ENCODE assay signal across 1 cellular context in the genomic region with DNA sequence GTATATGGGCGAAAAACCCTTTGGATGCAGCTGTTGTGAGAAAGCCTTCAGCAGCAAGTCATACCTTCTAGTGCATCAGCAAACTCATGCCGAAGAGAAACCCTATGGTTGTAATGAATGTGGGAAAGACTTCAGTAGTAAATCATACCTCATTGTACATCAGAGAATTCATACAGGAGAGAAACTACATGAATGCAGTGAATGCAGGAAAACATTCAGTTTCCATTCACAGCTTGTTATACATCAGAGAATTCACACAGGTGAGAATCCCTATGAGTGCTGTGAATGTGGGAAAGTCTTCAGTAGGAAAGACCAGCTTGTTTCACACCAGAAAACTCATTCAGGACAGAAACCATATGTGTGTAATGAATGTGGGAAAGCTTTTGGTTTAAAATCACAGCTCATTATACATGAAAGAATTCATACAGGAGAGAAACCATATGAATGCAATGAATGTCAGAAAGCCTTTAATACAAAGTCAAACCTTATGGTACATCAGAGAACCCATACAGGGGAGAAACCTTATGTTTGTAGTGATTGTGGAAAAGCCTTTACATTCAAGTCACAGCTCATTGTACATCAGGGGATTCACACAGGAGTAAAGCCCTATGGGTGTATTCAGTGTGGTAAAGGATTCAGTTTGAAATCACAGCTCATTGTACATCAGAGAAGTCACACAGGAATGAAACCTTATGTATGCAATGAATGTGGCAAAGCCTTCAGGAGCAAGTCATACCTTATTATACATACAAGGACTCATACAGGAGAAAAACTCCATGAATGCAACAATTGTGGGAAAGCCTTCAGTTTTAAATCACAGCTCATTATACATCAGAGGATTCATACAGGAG.
TF ChIP-seq lines count a peak whose summit lies in the region.

No MANE protein-coding gene starts in this region.

TF ChIP-seq in K562, 482 proteins besides CTCF, POLR2A, EP300 and RAD21 (continued from another document):
- TF ChIP-seq CBFB (CRISPR knock-in tag; IDR thresholded peaks at IDR 0.05) (no peak), KDM5B (IDR thresholded peaks at IDR 0.05; ENCODE audit: insufficient replicate concordance, low read depth, low read length) (no peak), NFRKB (IDR thresholded peaks at IDR 0.05; ENCODE audit: low read depth) (peak; percentile 36; the same call in 1 of the 2 replicates), KAT7 (CRISPR knock-in tag; IDR thresholded peaks at IDR 0.05; ENCODE audit: borderline replicate concordance) (no peak), RUNX1 (IDR thresholded peaks at IDR 0.05; ENCODE audit: low read depth) (no peak), TRIM24 (IDR thresholded peaks at IDR 0.05) (peak in 1 of 2 experiments; percentile 32; a peak in 1 of 4 replicates), GATAD2A (IDR thresholded peaks at IDR 0.05) (no peak), SOX6 (IDR thresholded peaks at IDR 0.05) (no peak; the same call in 1 of the 2 replicates)
- TF ChIP-seq, protein P1, sequence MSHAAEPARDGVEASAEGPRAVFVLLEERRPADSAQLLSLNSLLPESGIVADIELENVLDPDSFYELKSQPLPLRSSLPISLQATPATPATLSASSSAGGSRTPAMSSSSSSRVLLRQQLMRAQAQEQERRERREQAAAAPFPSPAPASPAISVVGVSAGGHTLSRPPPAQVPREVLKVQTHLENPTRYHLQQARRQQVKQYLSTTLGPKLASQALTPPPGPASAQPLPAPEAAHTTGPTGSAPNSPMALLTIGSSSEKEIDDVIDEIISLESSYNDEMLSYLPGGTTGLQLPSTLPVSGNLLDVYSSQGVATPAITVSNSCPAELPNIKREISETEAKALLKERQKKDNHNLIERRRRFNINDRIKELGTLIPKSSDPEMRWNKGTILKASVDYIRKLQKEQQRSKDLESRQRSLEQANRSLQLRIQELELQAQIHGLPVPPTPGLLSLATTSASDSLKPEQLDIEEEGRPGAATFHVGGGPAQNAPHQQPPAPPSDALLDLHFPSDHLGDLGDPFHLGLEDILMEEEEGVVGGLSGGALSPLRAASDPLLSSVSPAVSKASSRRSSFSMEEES (CRISPR knock-in tag; IDR thresholded peaks at IDR 0.05) = no peak
- TF ChIP-seq, protein P2, sequence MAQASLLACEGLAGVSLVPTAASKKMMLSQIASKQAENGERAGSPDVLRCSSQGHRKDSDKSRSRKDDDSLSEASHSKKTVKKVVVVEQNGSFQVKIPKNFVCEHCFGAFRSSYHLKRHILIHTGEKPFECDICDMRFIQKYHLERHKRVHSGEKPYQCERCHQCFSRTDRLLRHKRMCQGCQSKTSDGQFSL (CRISPR knock-in tag; IDR thresholded peaks at IDR 0.05) = no peak
- TF ChIP-seq, protein P2 (tag; IDR thresholded peaks at IDR 0.05) = no peak
- TF ChIP-seq, protein P3, sequence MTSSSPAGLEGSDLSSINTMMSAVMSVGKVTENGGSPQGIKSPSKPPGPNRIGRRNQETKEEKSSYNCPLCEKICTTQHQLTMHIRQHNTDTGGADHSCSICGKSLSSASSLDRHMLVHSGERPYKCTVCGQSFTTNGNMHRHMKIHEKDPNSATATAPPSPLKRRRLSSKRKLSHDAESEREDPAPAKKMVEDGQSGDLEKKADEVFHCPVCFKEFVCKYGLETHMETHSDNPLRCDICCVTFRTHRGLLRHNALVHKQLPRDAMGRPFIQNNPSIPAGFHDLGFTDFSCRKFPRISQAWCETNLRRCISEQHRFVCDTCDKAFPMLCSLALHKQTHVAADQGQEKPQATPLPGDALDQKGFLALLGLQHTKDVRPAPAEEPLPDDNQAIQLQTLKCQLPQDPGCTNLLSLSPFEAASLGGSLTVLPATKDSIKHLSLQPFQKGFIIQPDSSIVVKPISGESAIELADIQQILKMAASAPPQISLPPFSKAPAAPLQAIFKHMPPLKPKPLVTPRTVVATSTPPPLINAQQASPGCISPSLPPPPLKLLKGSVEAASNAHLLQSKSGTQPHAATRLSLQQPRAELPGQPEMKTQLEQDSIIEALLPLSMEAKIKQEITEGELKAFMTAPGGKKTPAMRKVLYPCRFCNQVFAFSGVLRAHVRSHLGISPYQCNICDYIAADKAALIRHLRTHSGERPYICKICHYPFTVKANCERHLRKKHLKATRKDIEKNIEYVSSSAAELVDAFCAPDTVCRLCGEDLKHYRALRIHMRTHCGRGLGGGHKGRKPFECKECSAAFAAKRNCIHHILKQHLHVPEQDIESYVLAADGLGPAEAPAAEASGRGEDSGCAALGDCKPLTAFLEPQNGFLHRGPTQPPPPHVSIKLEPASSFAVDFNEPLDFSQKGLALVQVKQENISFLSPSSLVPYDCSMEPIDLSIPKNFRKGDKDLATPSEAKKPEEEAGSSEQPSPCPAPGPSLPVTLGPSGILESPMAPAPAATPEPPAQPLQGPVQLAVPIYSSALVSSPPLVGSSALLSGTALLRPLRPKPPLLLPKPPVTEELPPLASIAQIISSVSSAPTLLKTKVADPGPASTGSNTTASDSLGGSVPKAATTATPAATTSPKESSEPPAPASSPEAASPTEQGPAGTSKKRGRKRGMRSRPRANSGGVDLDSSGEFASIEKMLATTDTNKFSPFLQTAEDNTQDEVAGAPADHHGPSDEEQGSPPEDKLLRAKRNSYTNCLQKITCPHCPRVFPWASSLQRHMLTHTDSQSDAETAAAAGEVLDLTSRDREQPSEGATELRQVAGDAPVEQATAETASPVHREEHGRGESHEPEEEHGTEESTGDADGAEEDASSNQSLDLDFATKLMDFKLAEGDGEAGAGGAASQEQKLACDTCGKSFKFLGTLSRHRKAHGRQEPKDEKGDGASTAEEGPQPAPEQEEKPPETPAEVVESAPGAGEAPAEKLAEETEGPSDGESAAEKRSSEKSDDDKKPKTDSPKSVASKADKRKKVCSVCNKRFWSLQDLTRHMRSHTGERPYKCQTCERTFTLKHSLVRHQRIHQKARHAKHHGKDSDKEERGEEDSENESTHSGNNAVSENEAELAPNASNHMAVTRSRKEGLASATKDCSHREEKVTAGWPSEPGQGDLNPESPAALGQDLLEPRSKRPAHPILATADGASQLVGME (CRISPR knock-in tag; IDR thresholded peaks at IDR 0.05) = no peak
TF ChIP-seq in K562: peak in this region for 12.
